Comparison of ENCODE assay signal across 10 cellular contexts in the genomic region with DNA sequence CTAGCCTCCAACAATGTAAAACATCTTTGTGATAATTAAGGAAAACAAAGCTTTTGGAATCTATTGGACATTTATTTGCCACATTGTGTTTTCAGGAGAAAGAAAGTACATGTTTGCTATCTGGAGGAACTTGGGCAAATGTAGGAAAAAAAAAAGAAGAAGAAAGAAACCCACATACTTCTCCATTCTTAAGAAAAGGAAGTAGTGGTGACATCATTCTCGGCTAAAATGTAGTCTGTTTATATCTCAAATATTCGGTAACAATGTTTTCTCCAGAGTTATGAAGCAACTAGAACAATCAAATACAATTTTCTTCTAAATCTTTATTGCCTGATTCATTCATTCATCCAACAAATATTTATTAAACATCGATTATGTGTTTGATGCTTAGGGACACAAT. TPM values are rescaled to one million over a fixed set of nuclear protein-coding genes. Genes with fewer than 3 reads are reported as not detected.
A peak's percentile ranks its signal among the peaks of the same experiment; 100 is the strongest.
DNase-seq lines count a peak whose midpoint lies in the region; ATAC-seq and TF ChIP-seq lines count a peak whose summit lies in the region.
"Had no signal": no experiment of that assay in that cellular context is flagged by ENCODE, and none has a peak within 500 bp of the region (broad histone marks: within the 10 kb centered on the region; RNA-seq: fewer than 3 reads in every experiment).

No MANE protein-coding gene starts in this region.

- no peaks in the 10 kb centered on the region for H3K27me3 Mint-ChIP-seq in CD4-positive, alpha-beta T cell
- no peaks in the 10 kb centered on the region for H3K27me3 Mint-ChIP-seq in activated T-helper 1 cell treated with anti-CD3 and anti-CD28 coated beads, Interleukin-12 subunit alpha, Interleukin-12 subunit beta, Interleukin-2, Interleukin-4 antibody, amounts not matched to agents 30 ng/mL and 10 ng/mL and 1 ng/mL, durations not matched to agents 14 hours and 24 hours and 36 hours (ENCODE audit: insufficient read depth)
- H3K27me3 Mint-ChIP-seq in naive B cell = no peaks in the 10 kb centered on the region

- no peaks in the 10 kb centered on the region for H3K9me3 Mint-ChIP-seq in CD4-positive, alpha-beta T cell
- H3K9me3 Mint-ChIP-seq in activated T-helper 1 cell treated with anti-CD3 and anti-CD28 coated beads, Interleukin-12 subunit alpha, Interleukin-12 subunit beta, Interleukin-2, Interleukin-4 antibody, amounts not matched to agents 30 ng/mL and 10 ng/mL and 1 ng/mL, durations not matched to agents 14 hours and 24 hours and 36 hours = no peaks in the 10 kb centered on the region
- H3K9me3 Mint-ChIP-seq in naive B cell = peaks cover 0 to 5% (median 0%) of the 10 kb centered on the region in 7 donors

- peak overlapping the region; percentile 99 for H3K4me3 Mint-ChIP-seq in CD4-positive, alpha-beta T cell
- peak overlapping the region; percentile 94 for H3K4me3 Mint-ChIP-seq in activated T-helper 1 cell treated with anti-CD3 and anti-CD28 coated beads, Interleukin-12 subunit alpha, Interleukin-12 subunit beta, Interleukin-2, Interleukin-4 antibody, amounts not matched to agents 30 ng/mL and 10 ng/mL and 1 ng/mL, durations not matched to agents 14 hours and 24 hours and 36 hours
- peak overlapping the region; percentile 58 to 98 (median 91) for H3K4me3 Mint-ChIP-seq in naive B cell

- TF ChIP-seq CTCF in CD4-positive, alpha-beta T cell (IDR thresholded peaks at IDR 0.05) = no peak
- TF ChIP-seq CTCF in Loucy (conservative IDR thresholded peaks at IDR 0.05; ENCODE audit: low read length) = no peak

- peak overlapping the region; percentile 45 for H3K9ac ChIP-seq in Loucy (ENCODE audit: low read depth, low read length, poor library complexity, severe bottlenecking)

- H3K4me1 Mint-ChIP-seq in CD4-positive, alpha-beta T cell (ENCODE audit: low read depth) = peaks cover 60% of the 10 kb centered on the region
- H3K4me1 Mint-ChIP-seq in activated T-helper 1 cell treated with anti-CD3 and anti-CD28 coated beads, Interleukin-12 subunit alpha, Interleukin-12 subunit beta, Interleukin-2, Interleukin-4 antibody, amounts not matched to agents 30 ng/mL and 10 ng/mL and 1 ng/mL, durations not matched to agents 14 hours and 24 hours and 36 hours (ENCODE audit: low read depth) = peaks cover 60% of the 10 kb centered on the region
- peaks cover 46 to 80% (median 62%) of the 10 kb centered on the region in 3 donors for H3K4me1 Mint-ChIP-seq in naive B cell

- H3K27ac Mint-ChIP-seq in CD4-positive, alpha-beta T cell = peak overlapping the region; percentile 96
- H3K27ac Mint-ChIP-seq in activated T-helper 1 cell treated with anti-CD3 and anti-CD28 coated beads, Interleukin-12 subunit alpha, Interleukin-12 subunit beta, Interleukin-2, Interleukin-4 antibody, amounts not matched to agents 30 ng/mL and 10 ng/mL and 1 ng/mL, durations not matched to agents 14 hours and 24 hours and 36 hours = peak overlapping the region; percentile 95
- peak overlapping the region; percentile 98 to 100 (median 99) for H3K27ac Mint-ChIP-seq in naive B cell

- DNase-seq in CD4-positive, alpha-beta T cell = no peak
- DNase-seq in activated T-helper 1 cell treated with anti-CD3 and anti-CD28 coated beads, Interleukin-12 subunit alpha, Interleukin-12 subunit beta, Interleukin-2, Interleukin-4 antibody, amounts not matched to agents 30 ng/mL and 10 ng/mL and 1 ng/mL, durations not matched to agents 14 hours and 24 hours and 36 hours (ENCODE audit: low spot score) = no peak
- DNase-seq in naive B cell (peak; percentile 66), COLO668 (lab: John Stamatoyannopoulos, UW; ENCODE audit: unreplicated experiment) (no peak), occipital lobe (lab: John Stamatoyannopoulos, UW) (no peak), left lobe of liver (ENCODE audit: low spot score) (no peak), GDM1 (lab: John Stamatoyannopoulos, UW) (no peak)
- DNase-seq: foreskin melanocyte; stimulated activated CD4-positive, alpha-beta T cell treated with anti-CD3 and anti-CD28 coated beads, Interleukin-4, amount 100 ng/mL, for 4 hours had no signal

- POLR2A ChIA-PET in CD4-positive, alpha-beta T cell (lab: Charles Lee) = interaction anchor here (1.0 to 5.9 kb wide), 9 partner anchors 9 to 63 kb away, joined by 3 to 80 read pairs (median 7); no protein-coding TSS in a partner anchor

- no peaks in the 10 kb centered on the region for H3K9me2 ChIP-seq in Loucy (replicated peaks; ENCODE audit: low read depth, low read length)

- peaks cover 14% of the 10 kb centered on the region for H4K20me1 ChIP-seq in Loucy (ENCODE audit: insufficient read depth, low read length, poor library complexity, severe bottlenecking)

- peak overlapping the region; percentile 46 for H3K27ac ChIP-seq in CD4-positive, alpha-beta T cell (ENCODE audit: low read depth, low read length)

- peaks cover 34% of the 10 kb centered on the region for H3K79me2 ChIP-seq in Loucy (ENCODE audit: insufficient read depth, low read length)

- H3K4me3 ChIP-seq in Loucy (ENCODE audit: low read length, poor library complexity, severe bottlenecking) = no peak overlapping the region

- H3K27me3 ChIP-seq in CD4-positive, alpha-beta T cell (ENCODE audit: control insufficient read depth, insufficient read depth, low read length) = no peaks in the 10 kb centered on the region
- no peaks in the 10 kb centered on the region for H3K27me3 ChIP-seq in Loucy (ENCODE audit: insufficient read depth, low read length, poor library complexity, severe bottlenecking)

- H3K9me3 ChIP-seq in CD4-positive, alpha-beta T cell (ENCODE audit: control insufficient read depth, low read length) = no peaks in the 10 kb centered on the region
- H3K9me3 ChIP-seq in Loucy (ENCODE audit: insufficient read depth, low read depth, low read length) = no peaks in the 10 kb centered on the region

- H3F3A ChIP-seq in Loucy (ENCODE audit: low read depth) = peaks cover 5% of the 10 kb centered on the region; the same call in 1 of the 2 replicates

- H3K36me3 Mint-ChIP-seq in CD4-positive, alpha-beta T cell (ENCODE audit: low read depth) = peaks cover 40% of the 10 kb centered on the region
- H3K36me3 Mint-ChIP-seq in activated T-helper 1 cell treated with anti-CD3 and anti-CD28 coated beads, Interleukin-12 subunit alpha, Interleukin-12 subunit beta, Interleukin-2, Interleukin-4 antibody, amounts not matched to agents 30 ng/mL and 10 ng/mL and 1 ng/mL, durations not matched to agents 14 hours and 24 hours and 36 hours (ENCODE audit: low read depth) = peaks cover 15% of the 10 kb centered on the region
- peaks cover 0 to 10% of the 10 kb centered on the region in 2 donors for H3K36me3 Mint-ChIP-seq in naive B cell

- intact Hi-C loops in CD4-positive, alpha-beta T cell (cut with DNase I, micrococcal nuclease) = loop anchor here (10.0 kb wide), 3 partner anchors 129 to 489 kb away; no protein-coding TSS in a partner anchor
- intact Hi-C loops in activated T-helper 1 cell treated with anti-CD3 and anti-CD28 coated beads, Interleukin-12 subunit alpha, Interleukin-12 subunit beta, Interleukin-2, Interleukin-4 antibody, amounts not matched to agents 30 ng/mL and 10 ng/mL and 1 ng/mL, durations not matched to agents 14 hours and 24 hours and 36 hours (cut with micrococcal nuclease) = loop anchor here (1.0 to 10.0 kb wide), 9 partner anchors 57 to 1419 kb away; no protein-coding TSS in a partner anchor

- no peak for ATAC-seq in CD4-positive, alpha-beta T cell (ENCODE audit: poor library complexity)
- ATAC-seq in naive B cell (ENCODE audit: low read depth in 2 of 2) = peak; percentile 34
- ATAC-seq in left lobe of liver = no peak

- H3K4me1 ChIP-seq in Loucy (ENCODE audit: insufficient read depth, low read length, poor library complexity, severe bottlenecking) = peaks cover 61% of the 10 kb centered on the region

- peak overlapping the region; percentile 94 for H3K4me2 ChIP-seq in Loucy (ENCODE audit: low read depth, low read length, poor library complexity, severe bottlenecking)

- no peak overlapping the region for H2AFZ ChIP-seq in Loucy (ENCODE audit: low read length)

- H3K36me3 ChIP-seq in Loucy (ENCODE audit: insufficient read depth, low read length) = no peaks in the 10 kb centered on the region

- CTCF ChIA-PET in CD4-positive, alpha-beta T cell (lab: Charles Lee) = interaction anchor here (1.5 kb wide), 1 partner anchor 25 kb away, joined by 4 read pairs; no protein-coding TSS in a partner anchor

RNA-seq across cellular contexts. Expression of a gene that starts 2.3 kb away (rescaled TPM):
- total RNA-seq in CD4-positive, alpha-beta T cell = 100 to 1,000 TPM; 203 to 205 TPM
- total RNA-seq in activated T-helper 1 cell treated with anti-CD3 and anti-CD28 coated beads, Interleukin-12 subunit alpha, Interleukin-12 subunit beta, Interleukin-2, Interleukin-4 antibody, amounts not matched to agents 30 ng/mL and 10 ng/mL and 1 ng/mL, durations not matched to agents 14 hours and 24 hours and 36 hours = 58.2 and 59.6 TPM in 2 replicates
- 100 to 1,000 TPM in 5 of 6 donors, 10 to 100 TPM in 1; 99.4 to 169 (median 116) TPM for polyA plus RNA-seq in naive B cell (ENCODE audit: low read depth in 6 of 6)
- 5.8 TPM for total RNA-seq in occipital lobe
- 26.9 TPM for total RNA-seq in left lobe of liver

Comparison
In these comparisons a context has a peak if more than half of its experiments do, and no peak if none do; other contexts are left out.
1. ATAC-seq: peak in naive B cell (2 of 2); none in CD4-positive, alpha-beta T cell (single experiment) and left lobe of liver (single experiment).
2. Peak in every context shown above with its lines, with median percentiles within 50 percentile points of each other: H3K27ac Mint-ChIP-seq and H3K4me3 Mint-ChIP-seq.